ENCODE assay signal across 8 cellular contexts in the genomic region with DNA sequence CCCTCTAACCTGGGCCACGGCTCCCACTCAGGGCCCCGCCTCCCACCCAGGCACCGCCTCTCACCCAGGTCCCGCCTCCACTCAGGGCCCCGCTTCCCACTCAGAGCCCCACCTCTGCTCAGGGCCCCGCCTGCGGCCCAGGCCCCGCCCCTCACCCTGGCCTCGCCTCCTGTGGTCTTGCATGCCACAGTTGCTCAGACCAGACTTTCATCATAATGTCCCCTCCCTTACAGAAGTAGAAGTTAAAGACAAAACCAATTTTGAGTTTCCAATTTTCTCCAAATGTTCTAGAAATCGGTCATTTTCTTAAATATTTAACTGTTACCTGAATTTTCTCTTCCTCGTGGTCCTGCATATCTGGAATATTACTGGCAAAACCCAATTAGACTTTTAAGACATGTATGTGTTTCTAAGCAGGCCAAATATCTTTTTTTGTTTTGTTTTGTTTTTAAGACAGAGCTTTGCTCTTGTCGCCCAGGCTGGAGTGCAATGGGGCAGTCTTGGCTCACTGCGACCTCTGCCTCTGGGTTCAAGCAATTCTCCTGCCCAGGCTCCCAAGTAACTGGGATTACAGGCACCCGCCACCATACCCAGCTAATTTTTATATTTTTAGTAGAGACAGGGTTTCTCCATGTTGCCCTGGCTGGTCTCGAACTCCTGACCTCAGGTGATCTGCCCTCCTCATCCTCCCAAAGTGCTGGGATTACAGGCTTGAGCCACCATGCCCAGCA.
DNase-seq lines count a peak whose midpoint lies in the region; ATAC-seq and TF ChIP-seq lines count a peak whose summit lies in the region.
"Not testable (repeated sequence)": the region's sequence is repeated elsewhere in the genome, so short reads cannot be mapped to it uniquely, and the experiment has no call there.

No MANE protein-coding gene starts in this region.

- peaks cover 2 to 19% (median 13%) of the 10 kb centered on the region in 4 donors for H3K4me1 ChIP-seq in liver (ENCODE audit: control insufficient read depth in 4 of 4, insufficient read depth in 4 of 4, low read length in 3 of 4)

- H3K9me3 ChIP-seq in liver (ENCODE audit: control insufficient read depth in 4 of 4, low read length in 3 of 4), result not testable (repeated sequence)

- H3K4me3 ChIP-seq in liver (ENCODE audit: low read depth in 1 of 3, low read length in 3 of 3), result not testable (repeated sequence)

- not testable (repeated sequence) for H3K27me3 ChIP-seq in liver (ENCODE audit: control insufficient read depth in 4 of 4, insufficient read depth in 4 of 4, low read length in 3 of 4)

- not testable (repeated sequence) for TF ChIP-seq CTCF in liver (IDR thresholded peaks at IDR 0.05; ENCODE audit: low read depth, low read length, missing input control)

- peak; percentile 97 for DNase-seq in AG08395 (ENCODE audit: low spot score)
- peak; percentile 69 for DNase-seq in GM19238 (ENCODE audit: insufficient read length, low spot score)
- DNase-seq in RKO (ENCODE audit: low spot score), result peak; percentile 89
- DNase-seq in activated T-cell treated with anti-CD3 and anti-CD28 coated beads for 1 hour (ENCODE audit: low read depth), result peak; percentile 79
- peak; percentile 84 for DNase-seq in effector CD8-positive, alpha-beta T cell (lab: John Stamatoyannopoulos, UW)
- DNase-seq in stimulated activated CD4-positive, alpha-beta T cell treated with anti-CD3 and anti-CD28 coated beads, Interleukin-2, amount 100 ng/mL, for 4 hours (ENCODE audit: low read depth), result peak; percentile 78

- ATAC-seq in HG03439 (IDR thresholded peaks at IDR 0.05; ENCODE audit: unreplicated experiment), result peak; percentile 57

- TF ChIP-seq RAD21 in liver (IDR thresholded peaks at IDR 0.05), result not testable (repeated sequence)

- H3K9ac ChIP-seq in liver (ENCODE audit: low read depth in 1 of 2, low read length in 2 of 2), result not testable (repeated sequence)

- WGBS in liver, result 44% methylated on average over 15 of the region's 15 CpGs

- not testable (repeated sequence) for H3K36me3 ChIP-seq in liver (ENCODE audit: control insufficient read depth in 4 of 4, insufficient read depth in 3 of 4, low read depth in 1 of 4, low read length in 3 of 4)

- peak overlapping the region; percentile 12 to 46 for H3K27ac ChIP-seq in liver (ENCODE audit: low read depth in 1 of 2, low read length in 2 of 2)

TF ChIP-seq in liver, 16 proteins besides CTCF, POLR2A, EP300 and RAD21:
- peak; percentile 38 for TF ChIP-seq SP1 (IDR thresholded peaks at IDR 0.05)
TF ChIP-seq in liver: peak in this region for 1; not testable (repeated sequence) for 15.
